Comparison of ENCODE assay signal across 7 cellular contexts in genomic region chr17:7242717-7243576, GRCh38.
DNase-seq lines count a peak whose midpoint lies in the region; ATAC-seq lines count a peak whose summit lies in the region.

No MANE protein-coding gene starts in this region.

- ATAC-seq in GM18520 (IDR thresholded peaks at IDR 0.05; ENCODE audit: unreplicated experiment): peak; percentile 30
- peak; percentile 43 for ATAC-seq in HG03097 (IDR thresholded peaks at IDR 0.05; ENCODE audit: low FRiP score, unreplicated experiment)

- DNase-seq in NCI-H2227 treated with DMSO at 0.1 percent for 48 hours (lab: John Stamatoyannopoulos, UW) (peak; percentile 90), islet precursor cell (peak; percentile 98)
- DNase-seq in activated CD4-positive, CD25-positive, alpha-beta regulatory T cell (lab: John Stamatoyannopoulos, UW): peak; percentile 79 to 88 (median 86)
- DNase-seq in central memory CD4-positive, alpha-beta T cell: peak; percentile 92
- DNase-seq in stimulated activated CD4-positive, alpha-beta T cell treated with anti-CD3 and anti-CD28 coated beads, Interleukin-12 subunit alpha, Interleukin-12 subunit beta, amount 100 ng/mL, for 24 hours (ENCODE audit: low read depth in 2 of 2): peak; percentile 81 to 89

Comparison
In these comparisons a context has a peak if more than half of its experiments do, and no peak if none do; other contexts are left out.
1. Peak in every context shown above with its lines: DNase-seq and ATAC-seq.